In the genomic region with DNA sequence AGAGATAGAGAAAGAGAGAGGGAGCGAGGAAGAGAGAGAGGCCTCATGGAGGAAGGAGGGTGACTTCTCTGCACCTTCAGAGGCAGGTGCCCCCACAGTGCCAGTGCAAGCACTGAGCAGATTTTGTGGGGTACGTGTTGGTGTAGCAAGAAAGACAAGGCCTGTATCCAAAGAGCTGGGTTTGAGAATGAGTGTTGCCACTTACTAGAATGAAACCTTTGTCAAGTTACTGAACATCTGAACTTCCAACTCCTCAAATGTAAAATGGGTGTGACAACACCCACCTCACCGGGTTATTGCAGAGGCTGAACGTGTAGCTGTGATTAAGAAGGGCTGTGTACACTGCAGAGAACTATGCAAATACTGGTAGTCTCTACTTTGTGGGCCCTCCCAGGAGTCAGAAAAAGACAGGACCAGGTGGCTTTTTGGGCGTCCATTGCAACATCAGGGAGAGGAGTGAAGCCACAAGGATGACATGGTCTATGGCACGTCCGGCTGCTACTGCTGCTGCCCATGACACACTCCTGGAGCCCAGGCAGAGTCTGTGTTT, we compare ENCODE assay signal across 11 cellular contexts. TPM values are rescaled to one million over a fixed set of nuclear protein-coding genes. Genes with fewer than 3 reads are reported as not detected.
DNase-seq lines count a peak whose midpoint lies in the region; ATAC-seq and TF ChIP-seq lines count a peak whose summit lies in the region.
"Had no signal": no experiment of that assay in that cellular context is flagged by ENCODE, and none has a peak within 500 bp of the region (broad histone marks: within the 10 kb centered on the region; RNA-seq: fewer than 3 reads in every experiment).

No MANE protein-coding gene starts in this region.

- H2AFZ ChIP-seq in OCI-LY7 (ENCODE audit: low read length) = peak overlapping the region; percentile 81

- H3K27ac Mint-ChIP-seq in mesothelial cell of epicardium = peak overlapping the region; percentile 33

- intact Hi-C loops in OCI-LY7 (cut with micrococcal nuclease; ENCODE audit: unreplicated experiment) = no loop called here

- CTCF ChIA-PET in GM10248 (lab: Yijun Ruan, JAX) = interaction anchor here (1.0 to 4.2 kb wide), 3 partner anchors 11 to 39 kb away, joined by 3 to 20 read pairs (median 4); no protein-coding TSS in a partner anchor
- CTCF ChIA-PET in OCI-LY7 (lab: Charles Lee; ENCODE audit: unreplicated experiment) = no interaction called here

- peaks cover 27% of the 10 kb centered on the region for H3K4me1 Mint-ChIP-seq in mesothelial cell of epicardium

- H3K27me3 Mint-ChIP-seq in mesothelial cell of epicardium (ENCODE audit: low read depth) = no peaks in the 10 kb centered on the region

- H3K4me3 ChIP-seq in OCI-LY7 (ENCODE audit: low read depth, low read length, poor library complexity, severe bottlenecking) = no peak overlapping the region

- peak; percentile 58 for DNase-seq in GM10248 (ENCODE audit: extremely low spot score)
- peak; percentile 74 for DNase-seq in GM20000 (ENCODE audit: low spot score)
- DNase-seq in OCI-LY7 (ENCODE audit: low spot score) = peak; percentile 44
- DNase-seq in mesothelial cell of epicardium (ENCODE audit: low spot score in 2 of 2, unreplicated experiment in 2 of 2) = no peak
- no peak for DNase-seq in retina
- no peak for DNase-seq in stimulated activated naive CD4-positive, alpha-beta T cell treated with Interleukin-2 at 50 U/mL for 16 hours (lab: John Stamatoyannopoulos, UW)
- no peak for DNase-seq in NCI-H774 (lab: John Stamatoyannopoulos, UW)
- DNase-seq: H7, MM.1S had no signal

- no peaks in the 10 kb centered on the region for H3K9me2 ChIP-seq in OCI-LY7 (ENCODE audit: insufficient read depth, low read length)

- no peaks in the 10 kb centered on the region for H3K36me3 Mint-ChIP-seq in mesothelial cell of epicardium

- no TSS peak for BruUV-seq in OCI-LY7 (replicated peaks; lab: Mats Ljungman, UMichigan)

- H4K20me1 ChIP-seq in OCI-LY7 (ENCODE audit: insufficient read depth, low read length) = no peaks in the 10 kb centered on the region

- no peaks in the 10 kb centered on the region for H3K79me2 ChIP-seq in OCI-LY7 (ENCODE audit: insufficient read depth, low read depth, low read length)

- POLR2A ChIA-PET in GM10248 (lab: Yijun Ruan, JAX) = no interaction called here
- POLR2A ChIA-PET in OCI-LY7 (lab: Charles Lee) = interaction anchor here (1.1 kb wide), 1 partner anchor 19 kb away, joined by 4 read pairs; no protein-coding TSS in a partner anchor

- H3K9me3 Mint-ChIP-seq in mesothelial cell of epicardium = no peaks in the 10 kb centered on the region

- no peak for TF ChIP-seq CTCF in GM10248 (IDR thresholded peaks at IDR 0.05; ENCODE audit: control extremely low read depth, extremely low read depth, low read depth, missing control alignments)
- no peak for TF ChIP-seq CTCF in GM20000 (IDR thresholded peaks at IDR 0.05; ENCODE audit: extremely low read depth, missing control alignments)
- TF ChIP-seq CTCF in OCI-LY7 (conservative IDR thresholded peaks at IDR 0.05; ENCODE audit: low read length) = no peak
- no peak for TF ChIP-seq CTCF in mesothelial cell of epicardium (IDR thresholded peaks at IDR 0.05; ENCODE audit: unreplicated experiment)

- H3K4me3 Mint-ChIP-seq in mesothelial cell of epicardium = no peak overlapping the region

- peak overlapping the region; percentile 51 for H3K4me2 ChIP-seq in OCI-LY7 (ENCODE audit: low read length)

- no peaks in the 10 kb centered on the region for H3K9me3 ChIP-seq in OCI-LY7 (ENCODE audit: low read length)

- ATAC-seq in HG02840 (IDR thresholded peaks at IDR 0.05; ENCODE audit: low FRiP score, unreplicated experiment) = no peak

- H3K4me1 ChIP-seq in OCI-LY7 (ENCODE audit: insufficient read depth, low read length, poor library complexity, severe bottlenecking) = peaks cover 27% of the 10 kb centered on the region

- peak overlapping the region; percentile 32 for H3K27ac ChIP-seq in OCI-LY7 (ENCODE audit: low read depth, low read length, poor library complexity, severe bottlenecking)

- H3K36me3 ChIP-seq in OCI-LY7 (ENCODE audit: insufficient read depth, low read length) = no peaks in the 10 kb centered on the region

RNA-seq across cellular contexts. Expression of gene ATP12A, which starts 54.3 kb away (rescaled TPM):
- total RNA-seq in OCI-LY7 (2014; rRNA removed; shearing (Covaris generic)) = not detected in 2 replicates
- total RNA-seq in OCI-LY7 (2022) (not detected in 2 replicates), mesothelial cell of epicardium (0.80 to 1.3 TPM (median 1.1 TPM) in 3 replicates)
- total RNA-seq: fibroblast of villous mesenchyme had no signal

Comparison
In these comparisons a context has a peak if more than half of its experiments do, and no peak if none do; other contexts are left out.
1. DNase-seq: peak in GM10248 (single experiment), GM20000 (single experiment) and OCI-LY7 (single experiment); none in mesothelial cell of epicardium (0 of 2), retina (single experiment), stimulated activated naive CD4-positive, alpha-beta T cell treated with Interleukin-2 at 50 U/mL for 16 hours (single experiment) and NCI-H774 (single experiment).